In genomic region chr2:120350125-120350524, GRCh38 we compare ENCODE assay signal across 18 cellular contexts. TPM values are rescaled to one million over a fixed set of nuclear protein-coding genes. Genes with fewer than 3 reads are reported as not detected.
DNase-seq lines count a peak whose midpoint lies in the region; ATAC-seq, FAIRE-seq and TF ChIP-seq lines count a peak whose summit lies in the region.
"Had no signal": no experiment of that assay in that cellular context is flagged by ENCODE, and none has a peak within 500 bp of the region (broad histone marks: within the 10 kb centered on the region; RNA-seq: fewer than 3 reads in every experiment).

No MANE protein-coding gene starts in this region.

- no peak overlapping the region for H4K5ac ChIP-seq in H1 (ENCODE audit: insufficient read length, low read depth, low read length)

- no peak overlapping the region for H2BK20ac ChIP-seq in H1 (ENCODE audit: low read length)

- H3K79me2 ChIP-seq in PC-3 (ENCODE audit: low read length) (peaks cover 79% of the 10 kb centered on the region), H1 (ENCODE audit: control insufficient read depth in 1 of 2, insufficient read depth in 2 of 2, low read length in 2 of 2) (no peaks in the 10 kb centered on the region), neural progenitor cell (ENCODE audit: low read depth) (no peaks in the 10 kb centered on the region)

- DNase-seq in PC-3 (no peak), H1 (ENCODE audit: low read depth in 1 of 2, low spot score in 2 of 2) (no peak), neural progenitor cell (ENCODE audit: low spot score) (no peak), NOMO-1 treated with dmso at 0.1 percent for 144 hours (lab: John Stamatoyannopoulos, UW; ENCODE audit: unreplicated experiment) (no peak), left colon (no peak), NCI-H446 treated with DMSO at 0.1 percent for 48 hours (lab: John Stamatoyannopoulos, UW) (no peak)
- DNase-seq: Calu3; CD8-positive, alpha-beta T cell; DMS79 treated with DMSO at 0.1 percent for 48 hours; GF-D8; GM23248; HFFc6; IMR-90 had no signal

- H3K4me3 ChIP-seq in PC-3 (ENCODE audit: low read length) (peak overlapping the region; percentile 90), H1 (ENCODE audit: extremely low read depth in 1 of 4, insufficient read depth in 2 of 4, low read depth in 3 of 4, low read length in 4 of 4) (no peak overlapping the region), neural progenitor cell (no peak overlapping the region)
- H3K4me3 ChIP-seq: BLaER1 treated with 17β-estradiol and CSF1 and Interleukin-3, amounts not matched to agents 10 nM and 100 nM; GM23248 had no signal

- WGBS in H1 (ENCODE audit: extremely low coverage in 1 of 2, insufficient coverage in 1 of 2, insufficient read length in 1 of 2, insufficient replicate concordance in 2 of 2, low coverage in 1 of 2, low lambda C conversion rate in 2 of 2, missing lambda C conversion rate in 1 of 2), 2 experiments, result 73% methylated on average over 13 of the region's 15 CpGs; no CpG with 5 or more reads in 1 of the 2 experiments

- H3K14ac ChIP-seq in H1 (ENCODE audit: insufficient read length), result no peak overlapping the region

- H3K23me2 ChIP-seq in H1 (ENCODE audit: low read depth, low read length), result peaks cover 9% of the 10 kb centered on the region; the same call in 1 of the 2 replicates

- no peak overlapping the region for H2AFZ ChIP-seq in PC-3 (ENCODE audit: low read length)
- no peak overlapping the region for H2AFZ ChIP-seq in H1 (ENCODE audit: low read length)
- H2AFZ ChIP-seq in neural progenitor cell (replicated peaks), result no peak overlapping the region
- H2AFZ ChIP-seq: GM23248 had no signal

- H3K27ac ChIP-seq in PC-3 (ENCODE audit: low read length) (no peak overlapping the region), H1 (ENCODE audit: low read depth, low read length) (no peak overlapping the region), neural progenitor cell (no peak overlapping the region)
- H3K27ac ChIP-seq: BLaER1 treated with 17β-estradiol and CSF1 and Interleukin-3, amounts not matched to agents 10 nM and 100 nM; GM23248 had no signal

- no peaks in the 10 kb centered on the region for H3K79me1 ChIP-seq in H1 (ENCODE audit: low read depth, low read length)

- peaks cover 45% of the 10 kb centered on the region for H3K27me3 Mint-ChIP-seq in neural progenitor cell (ENCODE audit: insufficient read depth, low read depth)

- POLR2A ChIA-PET in PC-3 (lab: Charles Lee; ENCODE audit: unreplicated experiment) (no interaction called here), H1 (lab: Charles Lee; ENCODE audit: partially characterized antibody) (interaction anchor here (1.1 kb wide), 1 partner anchor 92 kb away, joined by 3 read pairs; no protein-coding TSS in a partner anchor)

- H3K23ac ChIP-seq in H1 (ENCODE audit: insufficient read length), result no peak overlapping the region

- no peak overlapping the region for H4K91ac ChIP-seq in H1 (replicated peaks; ENCODE audit: insufficient read length, low read length)

- peaks cover 33% of the 10 kb centered on the region for H3K4me1 Mint-ChIP-seq in neural progenitor cell

- H2BK12ac ChIP-seq in H1 (ENCODE audit: low read depth, low read length), result no peak overlapping the region

- BruUV-seq in PC-3 (replicated peaks; lab: Mats Ljungman, UMichigan), result no TSS peak

- H3K27ac Mint-ChIP-seq in neural progenitor cell, result peak overlapping the region; percentile 91
- H3K27ac Mint-ChIP-seq: B cell; CD8-positive, alpha-beta T cell; HFFc6 had no signal

- TF ChIP-seq CTCF in PC-3 (conservative IDR thresholded peaks at IDR 0.05; ENCODE audit: low read depth, low read length) (no peak), H1 (IDR thresholded peaks at IDR 0.05; ENCODE audit: control extremely low read depth in 1 of 3, insufficient read depth in 1 of 3, low read depth in 1 of 3, low read length in 3 of 3) (no peak), neural progenitor cell (IDR thresholded peaks at IDR 0.05) (no peak)

- ATAC-seq in PC-3, result no peak
- ATAC-seq in left colon, result no peak
- ATAC-seq: CD8-positive, alpha-beta T cell; HCT116 had no signal

- H3K56ac ChIP-seq in H1 (replicated peaks; ENCODE audit: insufficient read length, low read depth, low read length), result no peak overlapping the region

- no peak overlapping the region for H2BK5ac ChIP-seq in H1 (ENCODE audit: low read depth, low read length)

- TF ChIP-seq EP300 in H1 (IDR thresholded peaks at IDR 0.05; ENCODE audit: borderline replicate concordance in 1 of 2, low read depth in 2 of 2, low read length in 2 of 2), result no peak

- H3K9me2 ChIP-seq in PC-3 (replicated peaks; ENCODE audit: low read length), result no peaks in the 10 kb centered on the region

- FAIRE-seq in H1 (lab: Jason Lieb, UNC), result no peak
- FAIRE-seq: H54, HTR-8/SVneo had no signal

- peak overlapping the region; percentile 7 for H3K4ac ChIP-seq in H1 (replicated peaks; ENCODE audit: insufficient read length, low read depth, low read length)

- H2BK15ac ChIP-seq in H1 (ENCODE audit: low read length), result peak overlapping the region; percentile 90; the same call in 1 of the 2 replicates

- H2BK120ac ChIP-seq in H1 (replicated peaks; ENCODE audit: low read depth, low read length), result no peak overlapping the region

- 0 out of 2 replicates have a peak overlapping the region, but pooled peaks have one; percentile 13 for H3K18ac ChIP-seq in H1 (ENCODE audit: extremely low read depth, low read length)

- no peak for TF ChIP-seq RAD21 in H1 (IDR thresholded peaks at IDR 0.05 in 1 of 2, conservative IDR thresholded peaks at IDR 0.05 in 1 of 2; ENCODE audit: low read depth in 2 of 2, low read length in 2 of 2)

- H4K20me1 ChIP-seq in PC-3 (ENCODE audit: low read length) (peaks cover 51% of the 10 kb centered on the region), H1 (replicated peaks in 1 of 2; ENCODE audit: control insufficient read depth in 1 of 2, insufficient read depth in 2 of 2, low read length in 2 of 2) (peaks cover 3 to 10% of the 10 kb centered on the region in 2 experiments), neural progenitor cell (ENCODE audit: low read depth) (peaks cover 46% of the 10 kb centered on the region)

- H3K9me3 ChIP-seq in PC-3 (ENCODE audit: low read length) (no peaks in the 10 kb centered on the region), H1 (ENCODE audit: insufficient read depth in 2 of 2, low read depth in 1 of 2, low read length in 1 of 2) (no peaks in the 10 kb centered on the region), neural progenitor cell (ENCODE audit: low read depth) (no peaks in the 10 kb centered on the region)
- H3K9me3 ChIP-seq: BLaER1 treated with 17β-estradiol and CSF1 and Interleukin-3, amounts not matched to agents 10 nM and 100 nM had no signal

- peaks cover 46% of the 10 kb centered on the region for H3K4me1 ChIP-seq in PC-3 (ENCODE audit: insufficient read depth, low read length)
- H3K4me1 ChIP-seq in H1 (replicated peaks in 1 of 4; ENCODE audit: control insufficient read depth in 3 of 4, insufficient read depth in 4 of 4, low read length in 3 of 4), result peaks cover 11 to 36% (median 24%) of the 10 kb centered on the region in 4 experiments
- H3K4me1 ChIP-seq in neural progenitor cell, result peaks cover 15% of the 10 kb centered on the region

- no peaks in the 10 kb centered on the region for H3K9me3 Mint-ChIP-seq in neural progenitor cell
- H3K9me3 Mint-ChIP-seq: CD8-positive, alpha-beta T cell; HFFc6 had no signal

- intact Hi-C loops in PC-3 (cut with micrococcal nuclease) (no loop called here), left colon (cut with DNase I, micrococcal nuclease) (no loop called here)

- H3F3A ChIP-seq in PC-3 (ENCODE audit: low read length, unreplicated experiment), result peaks cover 8% of the 10 kb centered on the region
- peaks cover 26% of the 10 kb centered on the region for H3F3A ChIP-seq in neural progenitor cell (ENCODE audit: low read depth)

- H3K9ac ChIP-seq in PC-3 (ENCODE audit: low read length) (no peak overlapping the region), H1 (replicated peaks in 1 of 4; ENCODE audit: extremely low read depth in 1 of 4, low read depth in 3 of 4, low read length in 3 of 4) (no peak overlapping the region), neural progenitor cell (no peak overlapping the region)
- H3K9ac ChIP-seq: BLaER1 treated with 17β-estradiol and CSF1 and Interleukin-3, amounts not matched to agents 10 nM and 100 nM; GM23248 had no signal

- no peak overlapping the region for H3K4me3 Mint-ChIP-seq in neural progenitor cell
- H3K4me3 Mint-ChIP-seq: B cell; CD8-positive, alpha-beta T cell; HFFc6 had no signal

- H3K4me2 ChIP-seq in PC-3 (ENCODE audit: low read length), result peak overlapping the region; percentile 86
- H3K4me2 ChIP-seq in H1 (ENCODE audit: insufficient read depth in 1 of 2, low read depth in 2 of 2, low read length in 2 of 2), result no peak overlapping the region
- H3K4me2 ChIP-seq in neural progenitor cell, result no peak overlapping the region
- H3K4me2 ChIP-seq: BLaER1 treated with 17β-estradiol and CSF1 and Interleukin-3, amounts not matched to agents 10 nM and 100 nM had no signal

- H3K27me3 ChIP-seq in PC-3 (ENCODE audit: low read length) (no peaks in the 10 kb centered on the region), H1 (replicated peaks in 1 of 4; ENCODE audit: control insufficient read depth in 3 of 4, extremely low read depth in 1 of 4, insufficient read depth in 3 of 4, low read length in 3 of 4) (peaks cover 30 to 75% (median 63%) of the 10 kb centered on the region in 4 experiments), neural progenitor cell (peaks cover 74% of the 10 kb centered on the region)

- no peaks in the 10 kb centered on the region for H3K36me3 Mint-ChIP-seq in neural progenitor cell
- H3K36me3 Mint-ChIP-seq: CD8-positive, alpha-beta T cell had no signal

- CTCF ChIA-PET in PC-3 (lab: Charles Lee) (no interaction called here), H1 (lab: Charles Lee; ENCODE audit: partially characterized antibody) (interaction anchor here (1.1 to 1.6 kb wide), 3 partner anchors 9 to 101 kb away, joined by 3 to 5 read pairs (median 3); no protein-coding TSS in a partner anchor)

- no peak overlapping the region for H2AK5ac ChIP-seq in H1 (ENCODE audit: low read depth, low read length)

- no peak overlapping the region for H4K8ac ChIP-seq in H1 (ENCODE audit: extremely low read depth, insufficient read depth, low read length)

- no peak for TF ChIP-seq POLR2A in H1 (IDR thresholded peaks at IDR 0.05; ENCODE audit: control extremely low read depth in 1 of 2, low read depth in 2 of 2, low read length in 2 of 2)

- H3K36me3 ChIP-seq in PC-3 (ENCODE audit: low read depth, low read length) (peaks cover 55% of the 10 kb centered on the region), H1 (ENCODE audit: control insufficient read depth in 2 of 4, insufficient read depth in 4 of 4, low read length in 3 of 4) (peaks cover 0 to 14% (median 0%) of the 10 kb centered on the region in 4 experiments; a peak in 2 of 8 replicates), neural progenitor cell (no peaks in the 10 kb centered on the region)
- H3K36me3 ChIP-seq: BLaER1 treated with 17β-estradiol and CSF1 and Interleukin-3, amounts not matched to agents 10 nM and 100 nM had no signal

RNA-seq across cellular contexts. Expression of gene INHBB, which starts 4.2 kb away (rescaled TPM):
- 223 and 269 TPM in 2 replicates for total RNA-seq in PC-3 (2014; rRNA removed)
- total RNA-seq in H1 (2021; fragmentation: NEBNext Ultra II Directional; extraction: Animal tissue kit (Norgen Biotek cat#: 25700)), result 0.23 and 0.30 TPM in 2 replicates
- polyA plus RNA-seq in H1 (2011; rRNA removed), result 0.24 and 0.32 TPM in 2 replicates
- polyA plus RNA-seq in H1 (2011; cell fraction: cytosol; rRNA removed), result 0.25 TPM
- polyA plus RNA-seq in H1 (2011; cell fraction: nucleus; rRNA removed), result 0.44 TPM
- polyA plus RNA-seq in H1 (2012, experiment 1 of 2), result 0.27 to 0.51 TPM (median 0.42 TPM) in 4 replicates
- 0.31 TPM for polyA plus RNA-seq in H1 (2012, experiment 2 of 2)
- 0.10 TPM for polyA plus RNA-seq in H1 (2013, experiment 1 of 2)
- polyA plus RNA-seq in H1 (2013, experiment 2 of 2), result 0.15 TPM
- 0.19 and 0.46 TPM in 2 replicates for polyA minus RNA-seq in H1 (2011; rRNA and poly(A)+ RNA removed)
- polyA minus RNA-seq in H1 (2011; cell fraction: cytosol; rRNA and poly(A)+ RNA removed), result 0.44 TPM
- 0.50 TPM for polyA minus RNA-seq in H1 (2011; cell fraction: nucleus; rRNA and poly(A)+ RNA removed)
- not detected in 2 replicates for total RNA-seq in neural progenitor cell (ENCODE audit: low replicate concordance)
- under 1 TPM; 0.47 to 0.98 TPM for total RNA-seq in left colon
- total RNA-seq: B cell; Calu3; CD8-positive, alpha-beta T cell had no signal

Comparison
In these comparisons a context has a peak if more than half of its experiments do, and no peak if none do; other contexts are left out.
1. RNA of gene INHBB, which starts 4.2 kb away (total RNA-seq): 223 to 269 TPM in PC-3; 0.47 to 0.98 TPM in left colon, 0.23 to 0.30 TPM in H1 and not detected in neural progenitor cell; every median in the first group is over 100 times any median in the second.